ENCODE assay signal across 1 cellular context in the genomic region with DNA sequence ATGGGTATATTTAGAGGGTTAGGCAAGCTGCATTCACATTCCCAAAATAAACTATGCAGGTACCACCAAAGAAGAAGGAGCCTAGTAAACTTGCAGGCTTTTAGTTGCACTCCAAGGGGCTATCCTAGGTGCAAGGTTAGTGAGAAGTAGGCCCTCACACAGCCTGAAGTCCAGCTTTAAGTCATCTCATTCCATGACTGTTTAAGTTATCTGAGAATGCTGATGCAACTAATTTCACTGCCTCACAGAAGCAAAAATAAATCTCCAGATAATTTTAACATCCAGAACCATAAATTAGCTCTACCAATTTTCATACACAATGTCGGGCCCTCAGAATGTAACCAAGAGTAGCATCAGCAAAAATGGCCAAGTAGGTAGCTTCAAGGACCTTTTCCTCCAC.
A peak's percentile ranks its signal among the peaks of the same experiment; 100 is the strongest.
TF ChIP-seq lines count a peak whose summit lies in the region.

No MANE protein-coding gene starts in this region.

TF ChIP-seq in H1, 55 proteins besides CTCF, POLR2A, EP300 and RAD21:
- TF ChIP-seq POLR2AphosphoS5 (IDR thresholded peaks at IDR 0.05; ENCODE audit: low read depth, low read length) (0 out of 2 replicates have a peak, but pooled peaks have one; percentile 21), CTBP2 (IDR thresholded peaks at IDR 0.05; ENCODE audit: borderline replicate concordance, insufficient read depth, insufficient read length, low read length) (no peak)
